8 cellular contexts compared by ENCODE assay signal in the genomic region with DNA sequence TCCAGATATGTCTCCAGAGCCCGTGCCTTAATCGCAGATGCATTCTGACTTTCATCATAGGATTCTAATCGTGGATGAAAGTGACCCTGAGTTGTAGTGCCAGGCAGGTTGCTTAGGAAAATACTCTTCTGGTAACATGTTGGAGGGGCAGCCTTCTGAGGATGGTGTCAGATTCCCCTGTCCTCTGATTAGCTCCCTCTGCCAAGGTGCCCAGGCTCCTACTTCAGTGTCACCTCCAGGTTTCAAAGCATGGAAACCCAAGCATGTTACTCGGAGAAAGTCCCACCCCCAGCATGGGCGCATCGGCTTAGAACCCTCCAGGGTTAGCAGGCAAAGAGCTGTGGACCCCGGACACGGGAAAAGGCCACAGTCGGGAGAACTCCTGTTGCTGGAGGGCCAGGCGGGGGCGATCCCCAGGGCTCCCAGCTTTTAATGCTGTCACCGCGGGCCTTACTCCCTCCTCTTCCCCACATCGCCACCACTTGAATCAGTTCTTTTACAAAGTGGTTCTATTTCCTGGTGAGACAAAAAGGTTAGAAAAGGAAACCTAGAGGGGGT. TPM values are rescaled to one million over a fixed set of nuclear protein-coding genes. Genes with fewer than 3 reads are reported as not detected.
DNase-seq lines count a peak whose midpoint lies in the region; TF ChIP-seq lines count a peak whose summit lies in the region.

No MANE protein-coding gene starts in this region.

- TF ChIP-seq RAD21 in neural cell (conservative IDR thresholded peaks at IDR 0.05): no peak

- peaks cover 19% of the 10 kb centered on the region for H3K79me2 ChIP-seq in OCI-LY3 (ENCODE audit: low read length)
- H3K79me2 ChIP-seq in neural cell (replicated peaks; ENCODE audit: insufficient read depth, low read length): peaks cover 62% of the 10 kb centered on the region

- H4K20me1 ChIP-seq in OCI-LY3 (ENCODE audit: insufficient read depth, low read length) (0 out of 2 replicates have a peak, but pooled peaks cover 3% of the 10 kb centered on the region), neural cell (ENCODE audit: insufficient read depth) (no peaks in the 10 kb centered on the region)

- H3F3A ChIP-seq in neural cell (ENCODE audit: insufficient read depth, low read length, poor library complexity, severe bottlenecking): peaks cover 4% of the 10 kb centered on the region

- no peaks in the 10 kb centered on the region for H3K36me3 Mint-ChIP-seq in CD14-positive monocyte
- H3K36me3 Mint-ChIP-seq in endothelial cell (ENCODE audit: low read depth, unreplicated experiment): no peaks in the 10 kb centered on the region

- peaks cover 18 to 27% (median 27%) of the 10 kb centered on the region in 3 donors for H3K27me3 Mint-ChIP-seq in CD14-positive monocyte (ENCODE audit: low read depth in 3 of 3)
- peaks cover 7% of the 10 kb centered on the region for H3K27me3 Mint-ChIP-seq in endothelial cell (ENCODE audit: unreplicated experiment)

- TF ChIP-seq CTCF in CD14-positive monocyte (IDR thresholded peaks at IDR 0.05): no peak
- no peak for TF ChIP-seq CTCF in OCI-LY3 (IDR thresholded peaks at IDR 0.05; ENCODE audit: low read depth, low read length)
- no peak for TF ChIP-seq CTCF in endothelial cell (IDR thresholded peaks at IDR 0.05; ENCODE audit: unreplicated experiment)
- TF ChIP-seq CTCF in neural cell (IDR thresholded peaks at IDR 0.05; ENCODE audit: poor library complexity, severe bottlenecking): peak; percentile 17

- H3K27ac ChIP-seq in OCI-LY3 (ENCODE audit: low read length): no peak overlapping the region
- H3K27ac ChIP-seq in neural cell (ENCODE audit: low read length): peak overlapping the region; percentile 90

- peak overlapping the region; percentile 85 to 95 for H3K4me3 Mint-ChIP-seq in CD14-positive monocyte
- peak overlapping the region; percentile 91 for H3K4me3 Mint-ChIP-seq in endothelial cell (ENCODE audit: unreplicated experiment)

- no peak for TF ChIP-seq EP300 in neural cell (conservative IDR thresholded peaks at IDR 0.05; ENCODE audit: poor library complexity, severe bottlenecking)

- H3K9ac ChIP-seq in OCI-LY3 (ENCODE audit: low read length) (peak overlapping the region; percentile 58), neural cell (ENCODE audit: low read length) (peak overlapping the region; percentile 72)

- H3K9me3 Mint-ChIP-seq in CD14-positive monocyte: peaks cover 0 to 3% (median 0%) of the 10 kb centered on the region in 7 donors
- no peaks in the 10 kb centered on the region for H3K9me3 Mint-ChIP-seq in endothelial cell (ENCODE audit: unreplicated experiment)

- H3K27me3 ChIP-seq in OCI-LY3 (ENCODE audit: low read depth, low read length): no peaks in the 10 kb centered on the region
- no peaks in the 10 kb centered on the region for H3K27me3 ChIP-seq in neural cell (ENCODE audit: insufficient read depth, low read depth, low read length)

- peaks cover 17% of the 10 kb centered on the region for H3K4me1 Mint-ChIP-seq in CD14-positive monocyte
- peaks cover 9% of the 10 kb centered on the region for H3K4me1 Mint-ChIP-seq in endothelial cell (ENCODE audit: unreplicated experiment)

- H2AFZ ChIP-seq in OCI-LY3 (ENCODE audit: low read depth, low read length): peak overlapping the region; percentile 14; the same call in 1 of the 2 replicates
- H2AFZ ChIP-seq in neural cell (ENCODE audit: low read depth, low read length): no peak overlapping the region

- H3K4me2 ChIP-seq in OCI-LY3 (ENCODE audit: low read length) (peak overlapping the region; percentile 69), neural cell (ENCODE audit: low read length) (peak overlapping the region; percentile 69)

- DNase-seq in CD14-positive monocyte (ENCODE audit: low spot score) (no peak), HEK293T (ENCODE audit: extremely low spot score) (peak; percentile 33), endothelial cell (ENCODE audit: low spot score) (no peak), NCI-H446 treated with DMSO at 0.1 percent for 48 hours (lab: John Stamatoyannopoulos, UW) (no peak), HCEC 1CT (no peak), retina (no peak)

- CTCF ChIA-PET in HEK293T (lab: Yijun Ruan, JAX): interaction anchor here (0.6 to 2.4 kb wide), 2 partner anchors 28 to 106 kb away, joined by 5 to 11 read pairs; no protein-coding TSS in a partner anchor

- H3K4me3 ChIP-seq in OCI-LY3 (ENCODE audit: low read length) (peak overlapping the region; percentile 72), neural cell (ENCODE audit: low read length) (peak overlapping the region; percentile 70)

- H3K9me3 ChIP-seq in OCI-LY3 (ENCODE audit: insufficient read depth, low read length) (no peaks in the 10 kb centered on the region), neural cell (ENCODE audit: low read length) (no peaks in the 10 kb centered on the region)

- H3K9me2 ChIP-seq in neural cell (ENCODE audit: insufficient read depth, low read length): no peaks in the 10 kb centered on the region

- POLR2A ChIA-PET in HEK293T (lab: Yijun Ruan, JAX): interaction anchor here (0.7 to 2.9 kb wide), 15 partner anchors 8 to 106 kb away, joined by 3 to 18 read pairs (median 4); partner anchors contain the start of gene TRIM2

- no peaks in the 10 kb centered on the region for H3K36me3 ChIP-seq in OCI-LY3 (replicated peaks; ENCODE audit: low read depth, low read length)
- H3K36me3 ChIP-seq in neural cell (ENCODE audit: insufficient read depth, low read length): no peaks in the 10 kb centered on the region

- peaks cover 40% of the 10 kb centered on the region for H3K4me1 ChIP-seq in OCI-LY3 (ENCODE audit: low read length)

- intact Hi-C loops in CD14-positive monocyte (cut with micrococcal nuclease): no loop called here

- H3K27ac Mint-ChIP-seq in CD14-positive monocyte (peak overlapping the region in 1 of 7 donors; percentile 25), endothelial cell (ENCODE audit: unreplicated experiment) (no peak overlapping the region)

TF ChIP-seq in HEK293T, 16 proteins besides CTCF, POLR2A, EP300 and RAD21:
- TF ChIP-seq SUZ12 (IDR thresholded peaks at IDR 0.05) (no peak), LEF1 (IDR thresholded peaks at IDR 0.05; ENCODE audit: borderline replicate concordance) (no peak), NFRKB (IDR thresholded peaks at IDR 0.05) (no peak), HDGF (IDR thresholded peaks at IDR 0.05; ENCODE audit: borderline replicate concordance) (no peak), FOXK2 (IDR thresholded peaks at IDR 0.05) (no peak), FOXM1 (IDR thresholded peaks at IDR 0.05; ENCODE audit: borderline replicate concordance) (no peak), ELF4 (IDR thresholded peaks at IDR 0.05) (no peak), ARNT (IDR thresholded peaks at IDR 0.05) (no peak), BHLHE40 (IDR thresholded peaks at IDR 0.05; ENCODE audit: borderline replicate concordance) (no peak), FOXA1 (IDR thresholded peaks at IDR 0.05) (no peak), ZNF384 (IDR thresholded peaks at IDR 0.05) (no peak), CTBP1 (IDR thresholded peaks at IDR 0.05; ENCODE audit: borderline replicate concordance) (no peak)
- TF ChIP-seq, protein P1, sequence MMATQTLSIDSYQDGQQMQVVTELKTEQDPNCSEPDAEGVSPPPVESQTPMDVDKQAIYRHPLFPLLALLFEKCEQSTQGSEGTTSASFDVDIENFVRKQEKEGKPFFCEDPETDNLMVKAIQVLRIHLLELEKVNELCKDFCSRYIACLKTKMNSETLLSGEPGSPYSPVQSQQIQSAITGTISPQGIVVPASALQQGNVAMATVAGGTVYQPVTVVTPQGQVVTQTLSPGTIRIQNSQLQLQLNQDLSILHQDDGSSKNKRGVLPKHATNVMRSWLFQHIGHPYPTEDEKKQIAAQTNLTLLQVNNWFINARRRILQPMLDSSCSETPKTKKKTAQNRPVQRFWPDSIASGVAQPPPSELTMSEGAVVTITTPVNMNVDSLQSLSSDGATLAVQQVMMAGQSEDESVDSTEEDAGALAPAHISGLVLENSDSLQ (IDR thresholded peaks at IDR 0.05): no peak

TF ChIP-seq in neural cell, 6 proteins besides CTCF, POLR2A, EP300 and RAD21:
- no peak for TF ChIP-seq SMC3 (conservative IDR thresholded peaks at IDR 0.05; ENCODE audit: poor library complexity)
- TF ChIP-seq EZH2 (IDR thresholded peaks at IDR 0.05; ENCODE audit: borderline replicate concordance, insufficient read depth, low read length, poor library complexity, severe bottlenecking): no peak
- no peak for TF ChIP-seq REST (IDR thresholded peaks at IDR 0.05; ENCODE audit: borderline replicate concordance)

RNA-seq across cellular contexts. Expression of gene TRIM2, which starts 44.5 kb away (rescaled TPM):
- under 1 TPM; 0.50 to 0.96 TPM for polyA plus RNA-seq in CD14-positive monocyte
- total RNA-seq in endothelial cell (ENCODE audit: unreplicated experiment): 15.4 TPM
- 218 and 261 TPM in 2 replicates for polyA plus RNA-seq in neural cell
- polyA minus RNA-seq in neural cell: 723 and 816 TPM in 2 replicates

Comparison
In these comparisons a context has a peak if more than half of its experiments do, and no peak if none do; other contexts are left out.
1. RNA of gene TRIM2, which starts 44.5 kb away (polyA plus RNA-seq): 218 to 261 TPM in neural cell; 0.50 to 0.96 TPM in CD14-positive monocyte; every median in the first group is over 100 times any median in the second.